ENCODE assay signal across 8 cellular contexts in genomic region chr14:52068741-52069616, GRCh38. TPM values are rescaled to one million over a fixed set of nuclear protein-coding genes. Genes with fewer than 3 reads are reported as not detected.
A peak's percentile ranks its signal among the peaks of the same experiment; 100 is the strongest.
DNase-seq lines count a peak whose midpoint lies in the region; ATAC-seq, FAIRE-seq and TF ChIP-seq lines count a peak whose summit lies in the region.

Gene NID2 (minus strand): TSS chr14:52069059. CDS start chr14:52068994, 65 bp downstream.

- POLR2A ChIA-PET in CD4-positive, alpha-beta T cell (lab: Charles Lee), result no interaction called here
- POLR2A ChIA-PET in activated CD4-positive, alpha-beta memory T cell treated with anti-CD3 and anti-CD28 coated beads for 36 hours (lab: Charles Lee), result no interaction called here

- H3K9me3 ChIP-seq in CD4-positive, alpha-beta T cell (ENCODE audit: control insufficient read depth, low read length), result no peaks in the 10 kb centered on the region

- H3K4me3 Mint-ChIP-seq in CD4-positive, alpha-beta T cell, result peak within 1 kb of the TSS; percentile 59
- peak within 1 kb of the TSS; percentile 48 for H3K4me3 Mint-ChIP-seq in activated CD4-positive, alpha-beta memory T cell treated with anti-CD3 and anti-CD28 coated beads for 36 hours
- H3K4me3 Mint-ChIP-seq in endothelial cell (ENCODE audit: unreplicated experiment), result peak within 1 kb of the TSS; percentile 91

- no peak for FAIRE-seq in HTR-8/SVneo (lab: Jason Lieb, UNC)

- H3K4me1 Mint-ChIP-seq in CD4-positive, alpha-beta T cell (ENCODE audit: low read depth), result peaks cover 11% of the 10 kb centered on the region
- peaks cover 30% of the 10 kb centered on the region for H3K4me1 Mint-ChIP-seq in activated CD4-positive, alpha-beta memory T cell treated with anti-CD3 and anti-CD28 coated beads for 36 hours (ENCODE audit: low read depth)
- peaks cover 17% of the 10 kb centered on the region for H3K4me1 Mint-ChIP-seq in endothelial cell (ENCODE audit: unreplicated experiment)

- no peak within 1 kb of the TSS for H3K27ac ChIP-seq in CD4-positive, alpha-beta T cell (ENCODE audit: low read depth, low read length)

- no peaks in the 10 kb centered on the region for H3K36me3 Mint-ChIP-seq in CD4-positive, alpha-beta T cell (ENCODE audit: low read depth)
- no peaks in the 10 kb centered on the region for H3K36me3 Mint-ChIP-seq in activated CD4-positive, alpha-beta memory T cell treated with anti-CD3 and anti-CD28 coated beads for 36 hours
- no peaks in the 10 kb centered on the region for H3K36me3 Mint-ChIP-seq in endothelial cell (ENCODE audit: low read depth, unreplicated experiment)

- DNase-seq in CD4-positive, alpha-beta T cell, result peak in 2 of 10 experiments; percentile 10 to 12
- peak; percentile 79 for DNase-seq in HTR-8/SVneo (ENCODE audit: insufficient read length, low spot score)
- DNase-seq in activated CD4-positive, alpha-beta memory T cell treated with anti-CD3 and anti-CD28 coated beads for 36 hours, result peak; percentile 60
- DNase-seq in endothelial cell (ENCODE audit: low spot score), result peak; percentile 84
- peak; percentile 39 to 85 for DNase-seq in lung microvascular endothelial cell (ENCODE audit: low read depth in 2 of 2)
- DNase-seq in stimulated activated CD4-positive, alpha-beta T cell treated with anti-CD3 and anti-CD28 coated beads, TNF-alpha, amount 100 ng/mL, for 48 hours (ENCODE audit: low read depth in 3 of 3), result peak in 2 of 3 donors; percentile 27 to 29
- DNase-seq in RKO (ENCODE audit: low spot score), result no peak

- no peak for TF ChIP-seq CTCF in CD4-positive, alpha-beta T cell (IDR thresholded peaks at IDR 0.05)
- TF ChIP-seq CTCF in endothelial cell (IDR thresholded peaks at IDR 0.05; ENCODE audit: unreplicated experiment), result no peak

- H3K27me3 ChIP-seq in CD4-positive, alpha-beta T cell (ENCODE audit: control insufficient read depth, insufficient read depth, low read length), result peaks cover 50% of the 10 kb centered on the region

- CTCF ChIA-PET in CD4-positive, alpha-beta T cell (lab: Charles Lee), result interaction anchor here (1.5 kb wide), 1 partner anchor 73 kb away, joined by 3 read pairs; no protein-coding TSS in a partner anchor
- CTCF ChIA-PET in activated CD4-positive, alpha-beta memory T cell treated with anti-CD3 and anti-CD28 coated beads for 36 hours (lab: Charles Lee), result interaction anchor here (0.8 to 1.9 kb wide), 6 partner anchors 18 to 207 kb away, joined by 3 to 9 read pairs (median 4); no protein-coding TSS in a partner anchor

- no peak within 1 kb of the TSS for H3K27ac Mint-ChIP-seq in CD4-positive, alpha-beta T cell
- no peak within 1 kb of the TSS for H3K27ac Mint-ChIP-seq in activated CD4-positive, alpha-beta memory T cell treated with anti-CD3 and anti-CD28 coated beads for 36 hours
- H3K27ac Mint-ChIP-seq in endothelial cell (ENCODE audit: unreplicated experiment), result no peak within 1 kb of the TSS

- ATAC-seq in CD4-positive, alpha-beta T cell (ENCODE audit: poor library complexity), result peak; percentile 34
- ATAC-seq in HG02610 (IDR thresholded peaks at IDR 0.05; ENCODE audit: unreplicated experiment), result no peak

- intact Hi-C loops in CD4-positive, alpha-beta T cell (cut with DNase I, micrococcal nuclease), result no loop called here
- intact Hi-C loops in activated CD4-positive, alpha-beta memory T cell treated with anti-CD3 and anti-CD28 coated beads for 36 hours (cut with micrococcal nuclease), result no loop called here

- H3K9me3 Mint-ChIP-seq in CD4-positive, alpha-beta T cell, result no peaks in the 10 kb centered on the region
- H3K9me3 Mint-ChIP-seq in activated CD4-positive, alpha-beta memory T cell treated with anti-CD3 and anti-CD28 coated beads for 36 hours, result no peaks in the 10 kb centered on the region
- H3K9me3 Mint-ChIP-seq in endothelial cell (ENCODE audit: unreplicated experiment), result no peaks in the 10 kb centered on the region

- H3K27me3 Mint-ChIP-seq in CD4-positive, alpha-beta T cell, result peaks cover 51% of the 10 kb centered on the region
- peaks cover 47% of the 10 kb centered on the region for H3K27me3 Mint-ChIP-seq in activated CD4-positive, alpha-beta memory T cell treated with anti-CD3 and anti-CD28 coated beads for 36 hours
- H3K27me3 Mint-ChIP-seq in endothelial cell (ENCODE audit: unreplicated experiment), result peaks cover 8% of the 10 kb centered on the region

RNA-seq across cellular contexts. Expression of gene NID2, which starts in this region (rescaled TPM):
- total RNA-seq in CD4-positive, alpha-beta T cell, result under 1 TPM in 1 of 2 experiments, not detected in 1; 0.19 TPM
- total RNA-seq in activated CD4-positive, alpha-beta memory T cell treated with anti-CD3 and anti-CD28 coated beads for 36 hours, result not detected
- total RNA-seq in endothelial cell (ENCODE audit: unreplicated experiment) (80.8 TPM), lung microvascular endothelial cell (9.7 and 10.5 TPM in 2 replicates)

Comparison
In these comparisons a context has a peak if more than half of its experiments do, and no peak if none do; other contexts are left out.
1. Peak in ATAC-seq in CD4-positive, alpha-beta T cell; RNA of the gene not detected or under 1 TPM.
2. Peak in DNase-seq in activated CD4-positive, alpha-beta memory T cell treated with anti-CD3 and anti-CD28 coated beads for 36 hours; RNA of the gene not detected or under 1 TPM.